Comparison of ENCODE assay signal across 8 cellular contexts in genomic region chr5:77030097-77031071, GRCh38. TPM values are rescaled to one million over a fixed set of nuclear protein-coding genes. Genes with fewer than 3 reads are reported as not detected.
DNase-seq lines count a peak whose midpoint lies in the region; ATAC-seq, FAIRE-seq and TF ChIP-seq lines count a peak whose summit lies in the region.

Gene AGGF1, plus strand, starts transcription at chr5:77030404. Its CDS starts 363 bp downstream, at chr5:77030767.

- H3K9me3 Mint-ChIP-seq in natural killer cell treated with Interleukin-12 subunit alpha and Interleukin-12 subunit beta and Interleukin-15 and Interleukin-18, amount 100 ng/mL, for 72 hours, result peaks cover 6% of the 10 kb centered on the region

- H3K79me2 ChIP-seq in Loucy (ENCODE audit: insufficient read depth, low read length), result peaks cover 24% of the 10 kb centered on the region

- TF ChIP-seq CTCF in Loucy (conservative IDR thresholded peaks at IDR 0.05; ENCODE audit: low read length) (no peak), fibroblast of pulmonary artery (IDR thresholded peaks at IDR 0.05; ENCODE audit: low read length, missing control alignments) (no peak)

- ATAC-seq in natural killer cell treated with Interleukin-12 subunit alpha and Interleukin-12 subunit beta and Interleukin-15 and Interleukin-18, amount 100 ng/mL, for 72 hours, result peak; percentile 99
- ATAC-seq in stimulated activated naive CD8-positive, alpha-beta T cell treated with anti-CD3 and anti-CD28 coated beads, Interleukin-15, Interleukin-2, amounts not matched to agents 100 U/mL and 50 U/mL, for 24 hours, result peak; percentile 100

- peaks cover 39% of the 10 kb centered on the region for H3K27me3 ChIP-seq in Loucy (ENCODE audit: insufficient read depth, low read length, poor library complexity, severe bottlenecking)

- peaks cover 23% of the 10 kb centered on the region for H3K36me3 Mint-ChIP-seq in natural killer cell treated with Interleukin-12 subunit alpha and Interleukin-12 subunit beta and Interleukin-15 and Interleukin-18, amount 100 ng/mL, for 72 hours

- peak within 1 kb of the TSS; percentile 97 for H3K9ac ChIP-seq in Loucy (ENCODE audit: low read depth, low read length, poor library complexity, severe bottlenecking)

- peak within 1 kb of the TSS; percentile 84 for H3K4me3 ChIP-seq in Loucy (ENCODE audit: low read length, poor library complexity, severe bottlenecking)
- H3K4me3 ChIP-seq in fibroblast of pulmonary artery (replicated peaks; ENCODE audit: low read depth, low read length), result peak within 1 kb of the TSS; percentile 68

- FAIRE-seq in H54 (lab: Jason Lieb, UNC), result peak; percentile 94

- H3K4me2 ChIP-seq in Loucy (ENCODE audit: low read depth, low read length, poor library complexity, severe bottlenecking), result peak within 1 kb of the TSS; percentile 98

- peak; percentile 95 for DNase-seq in EL
- peak; percentile 83 for DNase-seq in H54 (ENCODE audit: insufficient read length, low spot score)
- DNase-seq in SHP77 (lab: John Stamatoyannopoulos, UW), result peak; percentile 86 to 95
- peak; percentile 96 for DNase-seq in activated effector memory CD4-positive, alpha-beta T cell treated with anti-CD3 and anti-CD28 coated beads, Interleukin-2, amount 50 U/mL, for 16 hours
- DNase-seq in fibroblast of pulmonary artery (ENCODE audit: low read depth), result peak; percentile 95
- peak; percentile 93 for DNase-seq in natural killer cell treated with Interleukin-12 subunit alpha and Interleukin-12 subunit beta and Interleukin-15 and Interleukin-18, amount 100 ng/mL, for 72 hours (ENCODE audit: low spot score)
- DNase-seq in stimulated activated naive CD8-positive, alpha-beta T cell treated with anti-CD3 and anti-CD28 coated beads, Interleukin-15, Interleukin-2, amounts not matched to agents 100 U/mL and 50 U/mL, for 24 hours, result peak; percentile 91

- peak within 1 kb of the TSS; percentile 71 to 77 for H3K27ac Mint-ChIP-seq in natural killer cell treated with Interleukin-12 subunit alpha and Interleukin-12 subunit beta and Interleukin-15 and Interleukin-18, amount 100 ng/mL, for 72 hours

- peaks cover 2% of the 10 kb centered on the region; the same call in 1 of the 2 replicates for H3K36me3 ChIP-seq in Loucy (ENCODE audit: insufficient read depth, low read length)

- no peaks in the 10 kb centered on the region for H3F3A ChIP-seq in Loucy (ENCODE audit: low read depth)

- peaks cover 11 to 14% of the 10 kb centered on the region in 2 donors for H3K27me3 Mint-ChIP-seq in natural killer cell treated with Interleukin-12 subunit alpha and Interleukin-12 subunit beta and Interleukin-15 and Interleukin-18, amount 100 ng/mL, for 72 hours

- peak; percentile 68; the same call in 1 of the 2 replicates for TF ChIP-seq POLR2A in H54 (IDR thresholded peaks at IDR 0.05; ENCODE audit: low read depth, low read length)

- peaks cover 32% of the 10 kb centered on the region for H3K4me1 ChIP-seq in Loucy (ENCODE audit: insufficient read depth, low read length, poor library complexity, severe bottlenecking)

- H3K4me1 Mint-ChIP-seq in natural killer cell treated with Interleukin-12 subunit alpha and Interleukin-12 subunit beta and Interleukin-15 and Interleukin-18, amount 100 ng/mL, for 72 hours (ENCODE audit: low read depth in 2 of 2), result peaks cover 23% of the 10 kb centered on the region in 2 donors

- peak within 1 kb of the TSS; percentile 92 for H3K4me3 Mint-ChIP-seq in natural killer cell treated with Interleukin-12 subunit alpha and Interleukin-12 subunit beta and Interleukin-15 and Interleukin-18, amount 100 ng/mL, for 72 hours

- peaks cover 16% of the 10 kb centered on the region for H4K20me1 ChIP-seq in Loucy (ENCODE audit: insufficient read depth, low read length, poor library complexity, severe bottlenecking)

- H2AFZ ChIP-seq in Loucy (ENCODE audit: low read length), result peak within 1 kb of the TSS; percentile 86

- H3K9me2 ChIP-seq in Loucy (replicated peaks; ENCODE audit: low read depth, low read length), result no peaks in the 10 kb centered on the region

- peaks cover 18% of the 10 kb centered on the region; the same call in 1 of the 2 replicates for H3K9me3 ChIP-seq in Loucy (ENCODE audit: insufficient read depth, low read depth, low read length)

RNA-seq across cellular contexts. Expression of gene AGGF1, which starts in this region (rescaled TPM):
- 10 to 100 TPM; 23.7 to 33.3 TPM for total RNA-seq in natural killer cell treated with Interleukin-12 subunit alpha and Interleukin-12 subunit beta and Interleukin-15 and Interleukin-18, amount 100 ng/mL, for 72 hours

Comparison
In these comparisons a context has a peak if more than half of its experiments do, and no peak if none do; other contexts are left out.
1. Peak in every context shown above with its lines: DNase-seq, ATAC-seq and H3K4me3 ChIP-seq.